ENCODE assay signal across 23 cellular contexts in genomic region chr7:1646391-1646790, GRCh38. TPM values are rescaled to one million over a fixed set of nuclear protein-coding genes. Genes with fewer than 3 reads are reported as not detected.
"Had no signal": no experiment of that assay in that cellular context is flagged by ENCODE, and none has a peak within 500 bp of the region (broad histone marks: within the 10 kb centered on the region; RNA-seq: fewer than 3 reads in every experiment).

No MANE protein-coding gene starts in this region.

- H3K27ac ChIP-seq: breast epithelium, colonic mucosa, hepatocyte, skin epidermis, vagina had no signal

- H3K4me2 ChIP-seq: hepatocyte had no signal

- H3K4me1 ChIP-seq: breast epithelium, colonic mucosa had no signal

- H3K4me3 ChIP-seq: breast epithelium, colonic mucosa, hepatocyte, skin epidermis, vagina had no signal

- H3K27me3 ChIP-seq: gastrocnemius medialis, hepatocyte, vagina had no signal

- H3K79me2 ChIP-seq: hepatocyte had no signal

- H3K36me3 ChIP-seq: breast epithelium, colonic mucosa, gastrocnemius medialis, vagina had no signal

- H3K9me3 ChIP-seq: breast epithelium, colonic mucosa, gastrocnemius medialis, vagina had no signal

- ATAC-seq: activated CD8-positive, alpha-beta memory T cell treated with anti-CD3 and anti-CD28 coated beads, Interleukin-2, amount 10 ng/mL, durations not matched to agents 7 days and 5 days; activated CD8-positive, alpha-beta T cell treated with anti-CD3 and anti-CD28 coated beads, Interleukin-2, amount 10 ng/mL, durations not matched to agents 7 days and 5 days; activated naive CD8-positive, alpha-beta T cell treated with anti-CD3 and anti-CD28 coated beads, Interleukin-2, amount 50 U/mL, for 24 hours; left cardiac atrium; natural killer cell treated with Interleukin-12 subunit alpha and Interleukin-12 subunit beta and Interleukin-15 and Interleukin-18, amount 100 ng/mL, for 72 hours; stimulated activated effector memory CD8-positive, alpha-beta T cell treated with anti-CD3 and anti-CD28 coated beads, Interleukin-12 subunit alpha, Interleukin-12 subunit beta, amount 100 ng/mL, for 72 hours; stimulated activated naive CD8-positive, alpha-beta T cell treated with anti-CD3 and anti-CD28 coated beads, Interleukin-15, amount 100 ng/mL, for 72 hours; T-helper 17 cell; WTC11 had no signal

- FAIRE-seq: keratinocyte had no signal

- H2AFZ ChIP-seq: hepatocyte had no signal

- DNase-seq: activated CD8-positive, alpha-beta memory T cell treated with anti-CD3 and anti-CD28 coated beads, Interleukin-2, amount 10 ng/mL, durations not matched to agents 7 days and 5 days; activated CD8-positive, alpha-beta T cell treated with anti-CD3 and anti-CD28 coated beads, Interleukin-2, amount 10 ng/mL, durations not matched to agents 7 days and 5 days; activated naive CD8-positive, alpha-beta T cell treated with anti-CD3 and anti-CD28 coated beads, Interleukin-2, amount 50 U/mL, for 24 hours; activated T-cell treated with anti-CD3 and anti-CD28 coated beads, Interleukin-2, amount 50 U/mL, for 48 hours; colonic mucosa; effector CD8-positive, alpha-beta T cell; gastrocnemius medialis; left cardiac atrium; mesenchymal stem cell; stimulated activated CD4-positive, alpha-beta T cell treated with anti-CD3 and anti-CD28 coated beads, Interleukin-12 subunit alpha, Interleukin-12 subunit beta, amount 100 ng/mL, for 4 hours; stimulated activated CD4-positive, alpha-beta T cell treated with anti-CD3 and anti-CD28 coated beads, Interleukin-4, amount 100 ng/mL, for 24 hours; stimulated activated naive CD8-positive, alpha-beta T cell treated with anti-CD3 and anti-CD28 coated beads, Interleukin-15, amount 100 ng/mL, for 72 hours; T-helper 17 cell; T1000 had no signal

RNA-seq across cellular contexts. Expression of gene ELFN1, which starts 23.7 kb away (rescaled TPM):
- total RNA-seq: activated CD8-positive, alpha-beta memory T cell treated with anti-CD3 and anti-CD28 coated beads, Interleukin-2, amount 10 ng/mL, durations not matched to agents 7 days and 5 days; activated CD8-positive, alpha-beta T cell treated with anti-CD3 and anti-CD28 coated beads, Interleukin-2, amount 10 ng/mL, durations not matched to agents 7 days and 5 days; activated T-helper 2 cell treated with anti-CD3 and anti-CD28 coated beads, Interferon-gamma antibody, Interleukin-2, Interleukin-4, amounts not matched to agents 10 μg/mL and 5 μg/mL and 100 μg/mL, durations not matched to agents 14 hours and 24 hours and 36 hours; T-helper 17 cell had no signal
